8 cellular contexts compared by ENCODE assay signal in the genomic region with DNA sequence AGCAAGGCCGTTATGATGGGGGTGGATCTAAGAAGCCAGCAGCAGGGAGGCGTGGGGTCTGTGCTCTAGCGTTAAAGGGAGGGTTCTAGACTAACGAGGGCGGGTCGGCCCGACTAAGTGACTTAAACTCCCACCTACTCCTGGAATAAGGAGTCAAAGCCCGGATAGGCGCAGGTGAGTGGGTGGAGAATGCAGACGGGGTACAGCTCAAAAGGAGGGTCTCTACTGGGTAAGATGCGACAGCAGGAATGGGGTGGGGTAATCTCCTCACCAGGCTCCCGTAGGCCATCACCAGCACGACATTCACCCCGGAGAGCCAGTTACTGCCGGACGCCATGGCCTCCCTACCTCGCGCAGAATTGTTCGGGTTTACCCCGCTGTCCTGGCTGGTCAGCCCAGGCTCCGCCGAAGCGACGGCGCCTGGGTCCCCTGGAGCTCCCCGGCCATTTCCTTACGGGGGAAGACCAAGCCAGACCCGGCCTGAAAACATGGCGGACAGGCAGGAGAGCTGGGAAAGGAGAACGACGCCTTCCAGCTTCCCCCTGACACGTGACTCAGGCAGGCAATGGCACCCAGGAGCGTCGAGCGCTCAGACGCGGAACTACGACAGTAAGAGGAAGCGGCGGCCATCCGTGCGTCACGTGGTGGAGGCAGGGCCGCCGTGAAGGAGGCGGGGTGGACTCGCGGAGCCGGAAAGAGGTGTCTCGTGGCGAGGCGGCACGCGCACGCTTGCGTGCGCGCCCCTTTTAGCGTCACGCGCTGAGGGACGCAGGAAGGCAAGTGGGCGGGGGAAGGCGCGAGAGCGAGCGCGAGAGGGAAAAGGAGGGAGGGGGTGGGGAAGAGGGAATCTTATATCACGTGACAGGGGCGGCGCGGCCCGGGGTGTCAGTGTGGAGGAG. TPM values are rescaled to one million over a fixed set of nuclear protein-coding genes. Genes with fewer than 3 reads are reported as not detected.
A peak's percentile ranks its signal among the peaks of the same experiment; 100 is the strongest.
DNase-seq lines count a peak whose midpoint lies in the region; ATAC-seq and TF ChIP-seq lines count a peak whose summit lies in the region.

UBAP2L (plus strand) TSS at position 885 of the 899 bp plus-strand sequence. CDS start 4,169 bp downstream, outside the sequence.

- ATAC-seq in GM21825 (IDR thresholded peaks at IDR 0.05; ENCODE audit: unreplicated experiment) = peak; percentile 86

- 0 to 1% methylated on average over 10 to 42 of the region's 73 CpGs for WGBS in esophagus squamous epithelium, 2 donors

- peak within 1 kb of the TSS; percentile 85 for H3K27ac ChIP-seq in Karpas-422 (ENCODE audit: low read length)
- peak within 1 kb of the TSS; percentile 98 to 99 (median 98) for H3K27ac ChIP-seq in esophagus squamous epithelium

- no peaks in the 10 kb centered on the region for H3K27me3 ChIP-seq in Karpas-422 (ENCODE audit: low read length)
- H3K27me3 ChIP-seq in esophagus squamous epithelium = no peaks in the 10 kb centered on the region

- DNase-seq in DMS79 treated with DMSO at 0.1 percent for 48 hours (lab: John Stamatoyannopoulos, UW) = peak; percentile 98
- DNase-seq in Karpas-422 = peak; percentile 99
- peak; percentile 99 for DNase-seq in RKO (ENCODE audit: low spot score)
- DNase-seq in activated T-helper 1 cell treated with Interleukin-2 at 50 U/mL for 16 hours (ENCODE audit: low read depth) = peak; percentile 99
- peak; percentile 93 for DNase-seq in esophagus squamous epithelium (lab: John Stamatoyannopoulos, UW)
- peak; percentile 99 for DNase-seq in myocyte (ENCODE audit: low read depth)
- DNase-seq in stimulated activated CD8-positive, alpha-beta memory T cell treated with anti-CD3 and anti-CD28 coated beads, Interleukin-7, amount 100 ng/mL, for 48 hours (ENCODE audit: extremely low read depth in 1 of 2, low read depth in 1 of 2) = peak; percentile 98 to 99

- peak in 2 of 6 experiments; percentile 11 to 17 for TF ChIP-seq CTCF in esophagus squamous epithelium (IDR thresholded peaks at IDR 0.05)

- H3K4me2 ChIP-seq in Karpas-422 (ENCODE audit: low read depth, low read length, poor library complexity, severe bottlenecking) = peak within 1 kb of the TSS; percentile 93

- H3K4me3 ChIP-seq in Karpas-422 (ENCODE audit: low read length) = peak within 1 kb of the TSS; percentile 88
- peak within 1 kb of the TSS; percentile 69 to 99 (median 90) for H3K4me3 ChIP-seq in esophagus squamous epithelium

- H2AFZ ChIP-seq in Karpas-422 (ENCODE audit: low read length) = no peak within 1 kb of the TSS

- H3K9me3 ChIP-seq in Karpas-422 (ENCODE audit: low read length) (no peaks in the 10 kb centered on the region), esophagus squamous epithelium (no peaks in the 10 kb centered on the region)

- peaks cover 18% of the 10 kb centered on the region for H4K20me1 ChIP-seq in Karpas-422 (ENCODE audit: insufficient read depth, low read depth, low read length)

- peaks cover 88% of the 10 kb centered on the region for H3K79me2 ChIP-seq in Karpas-422 (ENCODE audit: low read length)

- intact Hi-C loops in esophagus squamous epithelium (cut with DNase I) = no loop called here

- H3K4me1 ChIP-seq in Karpas-422 (ENCODE audit: low read length) (peaks cover 46% of the 10 kb centered on the region), esophagus squamous epithelium (peaks cover 18 to 75% (median 34%) of the 10 kb centered on the region in 3 donors)

- TF ChIP-seq POLR2A in esophagus squamous epithelium (IDR thresholded peaks at IDR 0.05) = peak in 3 of 4 donors; percentile 64 to 86 (median 76)

- peaks cover 54% of the 10 kb centered on the region for H3K36me3 ChIP-seq in Karpas-422 (ENCODE audit: insufficient read depth, low read length)
- peaks cover 0 to 45% (median 3%) of the 10 kb centered on the region in 3 donors for H3K36me3 ChIP-seq in esophagus squamous epithelium

- H3K9ac ChIP-seq in Karpas-422 (ENCODE audit: low read length) = peak within 1 kb of the TSS; percentile 95

- no peaks in the 10 kb centered on the region for H3K9me2 ChIP-seq in Karpas-422 (replicated peaks; ENCODE audit: insufficient read depth, low read length)

RNA-seq across cellular contexts. Expression of gene UBAP2L, which starts in this region (rescaled TPM):
- total RNA-seq in Karpas-422 (2014; rRNA removed; shearing (Covaris generic); ENCODE audit: low replicate concordance) = 58.6 and 119 TPM in 2 replicates
- total RNA-seq in esophagus squamous epithelium (10 to 100 TPM; 57.8 to 69.5 (median 69.1) TPM), myocyte (96.7 and 97.1 TPM in 2 replicates)
- 155 TPM for polyA plus RNA-seq in myocyte (2012)

Comparison
In these comparisons a context has a peak if more than half of its experiments do, and no peak if none do; other contexts are left out.
1. Peak in every context shown above with its lines: DNase-seq, ATAC-seq, H3K4me3 ChIP-seq and H3K27ac ChIP-seq.